In genomic region chr3:16673530-16673929, GRCh38 we compare ENCODE assay signal across 30 cellular contexts.
A peak's percentile ranks its signal among the peaks of the same experiment; 100 is the strongest.
DNase-seq lines count a peak whose midpoint lies in the region; ATAC-seq, FAIRE-seq and TF ChIP-seq lines count a peak whose summit lies in the region.
"Had no signal": no experiment of that assay in that cellular context is flagged by ENCODE, and none has a peak within 500 bp of the region (broad histone marks: within the 10 kb centered on the region; RNA-seq: fewer than 3 reads in every experiment).

No MANE protein-coding gene starts in this region.

- no peak for FAIRE-seq in A549 (lab: Jason Lieb, UNC)
- peak; percentile 52 for FAIRE-seq in H1 (lab: Jason Lieb, UNC)
- FAIRE-seq: GM12892, GM19239 had no signal

- H2AK5ac ChIP-seq in H1 (ENCODE audit: low read depth, low read length): no peak overlapping the region

- H3K27me3 ChIP-seq in HUES48 (ENCODE audit: control insufficient read depth, insufficient read depth, low read length) (no peaks in the 10 kb centered on the region), H1 (replicated peaks in 1 of 4; ENCODE audit: control insufficient read depth in 3 of 4, extremely low read depth in 1 of 4, insufficient read depth in 3 of 4, low read length in 3 of 4) (no peaks in the 10 kb centered on the region), iPS-20b (ENCODE audit: insufficient read depth, low read length) (no peaks in the 10 kb centered on the region), right atrium auricular region (no peaks in the 10 kb centered on the region)
- H3K27me3 ChIP-seq: SJCRH30 had no signal

- POLR2A ChIA-PET in A549 (lab: Yijun Ruan, JAX) (no interaction called here), H1 (lab: Charles Lee; ENCODE audit: partially characterized antibody) (interaction anchor here (2.6 kb wide), 1 partner anchor 9 kb away, joined by 10 read pairs; no protein-coding TSS in a partner anchor)

- H3K4me2 ChIP-seq in A549: no peak overlapping the region
- no peak overlapping the region for H3K4me2 ChIP-seq in H1 (ENCODE audit: insufficient read depth in 1 of 2, low read depth in 2 of 2, low read length in 2 of 2)

- no peak overlapping the region for H2BK120ac ChIP-seq in H1 (replicated peaks; ENCODE audit: low read depth, low read length)

- DNase-seq in A549 (ENCODE audit: low read depth in 1 of 2, low spot score in 1 of 2) (no peak), H1 (ENCODE audit: low read depth in 1 of 2, low spot score in 2 of 2) (no peak), right atrium auricular region (ENCODE audit: low spot score) (no peak)
- DNase-seq: Caco-2; CD8-positive, alpha-beta T cell; DMS79 treated with DMSO at 0.1 percent for 48 hours; GM23248; KG1; MM.1S; NCI-H1048; NCI-H1417; NCI-H1694; NCI-H2029 treated with DMSO at 0.1 percent for 48 hours; NCI-H446 treated with DMSO at 0.1 percent for 48 hours; NCI-H526; NCI-H82; NK-92 treated with Interleukin-12 subunit alpha and Interleukin-12 subunit beta, amount 100 ng/mL, for 24 hours; PC-3; SJCRH30 had no signal

- H3K23ac ChIP-seq in H1 (ENCODE audit: insufficient read length): no peak overlapping the region

- TF ChIP-seq POLR2A in A549 (IDR thresholded peaks at IDR 0.05; ENCODE audit: low read length) (no peak), H1 (IDR thresholded peaks at IDR 0.05; ENCODE audit: control extremely low read depth in 1 of 2, low read depth in 2 of 2, low read length in 2 of 2) (no peak)

- no peak overlapping the region for H2AFZ ChIP-seq in H1 (ENCODE audit: low read length)
- H2AFZ ChIP-seq: GM23248 had no signal

- no peak for TF ChIP-seq RAD21 in A549 (conservative IDR thresholded peaks at IDR 0.05 in 1 of 2, IDR thresholded peaks at IDR 0.05 in 1 of 2)
- no peak for TF ChIP-seq RAD21 in H1 (IDR thresholded peaks at IDR 0.05 in 1 of 2, conservative IDR thresholded peaks at IDR 0.05 in 1 of 2; ENCODE audit: low read depth in 2 of 2, low read length in 2 of 2)

- H2BK5ac ChIP-seq in H1 (ENCODE audit: low read depth, low read length): no peak overlapping the region

- no peaks in the 10 kb centered on the region for H4K20me1 ChIP-seq in H1 (replicated peaks in 1 of 2; ENCODE audit: control insufficient read depth in 1 of 2, insufficient read depth in 2 of 2, low read length in 2 of 2)

- H2BK20ac ChIP-seq in H1 (ENCODE audit: low read length): no peak overlapping the region

- peaks cover 0 to 7% of the 10 kb centered on the region in 2 experiments; a peak in 2 of 4 replicates for H3K79me2 ChIP-seq in H1 (ENCODE audit: control insufficient read depth in 1 of 2, insufficient read depth in 2 of 2, low read length in 2 of 2)

- H3K56ac ChIP-seq in H1 (replicated peaks; ENCODE audit: insufficient read length, low read depth, low read length): no peak overlapping the region

- peak overlapping the region; percentile 91 for H4K5ac ChIP-seq in H1 (ENCODE audit: insufficient read length, low read depth, low read length)

- CTCF ChIA-PET in A549 (lab: Yijun Ruan, JAX) (interaction anchor here (0.6 kb wide), 1 partner anchor 33 kb away, joined by 4 read pairs; no protein-coding TSS in a partner anchor), H1 (lab: Charles Lee; ENCODE audit: partially characterized antibody) (interaction anchor here (1.7 kb wide), 1 partner anchor 211 kb away, joined by 6 read pairs; the partner anchor contains the start of gene PLCL2)

- no peak overlapping the region for H2BK15ac ChIP-seq in H1 (ENCODE audit: low read length)

- H3K9ac ChIP-seq in HUES48 (ENCODE audit: low read depth, low read length) (no peak overlapping the region), H1 (replicated peaks in 1 of 4; ENCODE audit: extremely low read depth in 1 of 4, low read depth in 3 of 4, low read length in 3 of 4) (no peak overlapping the region), iPS-20b (ENCODE audit: low read depth, low read length) (peak overlapping the region; percentile 41; the same call in 1 of the 2 replicates)
- H3K9ac ChIP-seq: GM23248 had no signal

- TF ChIP-seq EP300 in A549 (IDR thresholded peaks at IDR 0.05): no peak
- no peak for TF ChIP-seq EP300 in H1 (IDR thresholded peaks at IDR 0.05; ENCODE audit: borderline replicate concordance in 1 of 2, low read depth in 2 of 2, low read length in 2 of 2)

- H3K23me2 ChIP-seq in H1 (ENCODE audit: low read depth, low read length): no peaks in the 10 kb centered on the region

- no peak overlapping the region for H3K4me3 ChIP-seq in A549
- peak overlapping the region; percentile 9; the same call in 1 of the 2 replicates for H3K4me3 ChIP-seq in HUES48 (ENCODE audit: low read depth, low read length)
- no peak overlapping the region; a peak in 1 of 8 replicates for H3K4me3 ChIP-seq in H1 (ENCODE audit: extremely low read depth in 1 of 4, insufficient read depth in 2 of 4, low read depth in 3 of 4, low read length in 4 of 4)
- no peak overlapping the region for H3K4me3 ChIP-seq in iPS-20b (ENCODE audit: low read length)
- no peak overlapping the region for H3K4me3 ChIP-seq in right atrium auricular region
- H3K4me3 ChIP-seq: GM23248, HAP-1, SJCRH30 had no signal

- H3K36me3 ChIP-seq in HUES48 (ENCODE audit: control insufficient read depth, insufficient read depth, low read length) (0 out of 2 replicates have a peak, but pooled peaks cover 5% of the 10 kb centered on the region), H1 (ENCODE audit: control insufficient read depth in 2 of 4, insufficient read depth in 4 of 4, low read length in 3 of 4) (peaks cover 0 to 38% (median 15%) of the 10 kb centered on the region in 4 experiments; a peak in 5 of 8 replicates), iPS-20b (ENCODE audit: insufficient read depth, low read depth, low read length) (peaks cover 26% of the 10 kb centered on the region; the same call in 1 of the 2 replicates), right atrium auricular region (no peaks in the 10 kb centered on the region)
- H3K36me3 ChIP-seq: SJCRH30 had no signal

- H4K91ac ChIP-seq in H1 (replicated peaks; ENCODE audit: insufficient read length, low read length): no peak overlapping the region

- TF ChIP-seq CTCF in A549 (IDR thresholded peaks at IDR 0.05) (no peak), H1 (IDR thresholded peaks at IDR 0.05; ENCODE audit: control extremely low read depth in 1 of 3, insufficient read depth in 1 of 3, low read depth in 1 of 3, low read length in 3 of 3) (no peak), right atrium auricular region (IDR thresholded peaks at IDR 0.05) (no peak)

- no peaks in the 10 kb centered on the region for H3K9me3 ChIP-seq in A549
- peaks cover 42% of the 10 kb centered on the region for H3K9me3 ChIP-seq in HUES48 (ENCODE audit: control insufficient read depth, insufficient read depth, low read length)
- H3K9me3 ChIP-seq in H1 (ENCODE audit: insufficient read depth in 2 of 2, low read depth in 1 of 2, low read length in 1 of 2): peaks cover 28% of the 10 kb centered on the region in 2 experiments
- peaks cover 39% of the 10 kb centered on the region for H3K9me3 ChIP-seq in iPS-20b (ENCODE audit: insufficient read depth, low read depth, low read length)
- peaks cover 0 to 13% of the 10 kb centered on the region in 2 donors for H3K9me3 ChIP-seq in right atrium auricular region
- H3K9me3 ChIP-seq: Caco-2, HAP-1, SJCRH30 had no signal

- no peak overlapping the region for H3K4ac ChIP-seq in H1 (replicated peaks; ENCODE audit: insufficient read length, low read depth, low read length)

- no peak overlapping the region for H3K27ac ChIP-seq in A549
- H3K27ac ChIP-seq in HUES48 (ENCODE audit: low read depth, low read length): peak overlapping the region; percentile 20
- no peak overlapping the region for H3K27ac ChIP-seq in H1 (ENCODE audit: low read depth, low read length)
- H3K27ac ChIP-seq in iPS-20b (ENCODE audit: low read length): peak overlapping the region; percentile 74
- H3K27ac ChIP-seq in right atrium auricular region: no peak overlapping the region
- H3K27ac ChIP-seq: C4-2B, GM23248, HL-60, SJCRH30 had no signal

- H3K4me1 ChIP-seq in A549 (no peaks in the 10 kb centered on the region), HUES48 (ENCODE audit: control insufficient read depth, insufficient read depth, low read length) (peaks cover 39% of the 10 kb centered on the region), H1 (replicated peaks in 1 of 4; ENCODE audit: control insufficient read depth in 3 of 4, insufficient read depth in 4 of 4, low read length in 3 of 4) (peaks cover 0 to 16% (median 12%) of the 10 kb centered on the region in 4 experiments; a peak in 4 of 7 replicates), iPS-20b (ENCODE audit: insufficient read depth, low read length) (peaks cover 38% of the 10 kb centered on the region; the same call in 1 of the 2 replicates), right atrium auricular region (no peaks in the 10 kb centered on the region)
- H3K4me1 ChIP-seq: Caco-2, SJCRH30 had no signal

- ATAC-seq in A549: no peak
- no peak for ATAC-seq in GM21786 (IDR thresholded peaks at IDR 0.05; ENCODE audit: unreplicated experiment)
- no peak for ATAC-seq in HG03108 (IDR thresholded peaks at IDR 0.05; ENCODE audit: unreplicated experiment)
- ATAC-seq: CD8-positive, alpha-beta T cell; PC-3; Right ventricle myocardium inferior; SK-N-SH treated with all-trans-retinoic acid at 6 μM for 48 hours had no signal

- no peak overlapping the region for H4K8ac ChIP-seq in H1 (ENCODE audit: extremely low read depth, insufficient read depth, low read length)

- H3K79me1 ChIP-seq in H1 (ENCODE audit: low read depth, low read length): no peaks in the 10 kb centered on the region; the same call in 1 of the 2 replicates

- no peak overlapping the region for H2BK12ac ChIP-seq in H1 (ENCODE audit: low read depth, low read length)

- no peak overlapping the region for H3K18ac ChIP-seq in H1 (ENCODE audit: extremely low read depth, low read length)

- no peak overlapping the region for H3K14ac ChIP-seq in H1 (ENCODE audit: insufficient read length)

TF ChIP-seq in A549, 52 proteins besides CTCF, POLR2A, EP300 and RAD21:
- TF ChIP-seq CHD2 (IDR thresholded peaks at IDR 0.05; ENCODE audit: low read length, partially characterized antibody) (no peak), MAFK (IDR thresholded peaks at IDR 0.05; ENCODE audit: partially characterized antibody) (peak; percentile 78)
TF ChIP-seq in A549: peak in this region for 1.

TF ChIP-seq in H1, 55 proteins besides CTCF, POLR2A, EP300 and RAD21 (continues in another document):
- TF ChIP-seq KDM5A (IDR thresholded peaks at IDR 0.05; ENCODE audit: low read length) (no peak), BCL11A (IDR thresholded peaks at IDR 0.05; ENCODE audit: low read depth in 2 of 2, low read length in 2 of 2) (no peak), NRF1 (IDR thresholded peaks at IDR 0.05; ENCODE audit: low read depth, low read length) (no peak), HDAC6 (IDR thresholded peaks at IDR 0.05; ENCODE audit: low read depth, low read length) (no peak), SP4 (IDR thresholded peaks at IDR 0.05; ENCODE audit: low read length) (no peak)

Comparison
In these comparisons a context has a peak if more than half of its experiments do, and no peak if none do; other contexts are left out.
1. H3K27ac ChIP-seq: peak in HUES48 (single experiment) and iPS-20b (single experiment); none in A549 (0 of 2), H1 (single experiment) and right atrium auricular region (0 of 2).
2. Of the 18 proteins assayed by ChIP-seq in both H1 and A549: peak only in H1: none; only in A549: MAFK; in both: none; in neither: 17.